24 cellular contexts compared by ENCODE assay signal in genomic region chr12:77328326-77328725, GRCh38.
"Had no signal": no experiment of that assay in that cellular context is flagged by ENCODE, and none has a peak within 500 bp of the region (broad histone marks: within the 10 kb centered on the region; RNA-seq: fewer than 3 reads in every experiment).

No MANE protein-coding gene starts in this region.

- H3K36me3 Mint-ChIP-seq: stimulated activated effector memory CD8-positive, alpha-beta T cell treated with anti-CD3 and anti-CD28 coated beads, Interleukin-12 subunit alpha, Interleukin-12 subunit beta, amount 100 ng/mL, for 72 hours; type B pancreatic cell had no signal

- H3K36me3 ChIP-seq: colonic mucosa, esophagus squamous epithelium, lower lobe of right lung, stomach, thyroid gland had no signal

- H3K27ac ChIP-seq: colonic mucosa, esophagus squamous epithelium, lower lobe of right lung, parathyroid adenoma, stomach, thyroid gland had no signal

- H3K27me3 ChIP-seq: thyroid gland had no signal

- H3K4me1 ChIP-seq: colonic mucosa, parathyroid adenoma had no signal

- H3K4me3 ChIP-seq: colonic mucosa, esophagus squamous epithelium, lower lobe of right lung, stomach, thyroid gland had no signal

- H3K9me3 ChIP-seq: colonic mucosa, esophagus squamous epithelium, lower lobe of right lung, stomach, thyroid gland had no signal

- H3K79me2 ChIP-seq: parathyroid adenoma had no signal

- H3K9ac ChIP-seq: parathyroid adenoma had no signal

- H3K27ac Mint-ChIP-seq: dendritic cell treated with granulocyte-macrophage colony-stimulating factor and Interleukin-4, amounts not matched to agents 40 ng/mL and 50 ng/mL, for 4 days; endodermal cell; immature natural killer cell; memory B cell; natural killer cell; progenitor cell of endocrine pancreas; stimulated activated effector memory CD8-positive, alpha-beta T cell treated with anti-CD3 and anti-CD28 coated beads, Interleukin-12 subunit alpha, Interleukin-12 subunit beta, amount 100 ng/mL, for 72 hours; type B pancreatic cell had no signal

- ATAC-seq: left ventricle myocardium superior; lower lobe of right lung; natural killer cell; sciatic nerve; stimulated activated effector memory CD8-positive, alpha-beta T cell treated with anti-CD3 and anti-CD28 coated beads, Interleukin-12 subunit alpha, Interleukin-12 subunit beta, amount 100 ng/mL, for 72 hours had no signal

- FAIRE-seq: frontal cortex had no signal

- H3K4me3 Mint-ChIP-seq: dendritic cell treated with granulocyte-macrophage colony-stimulating factor and Interleukin-4, amounts not matched to agents 40 ng/mL and 50 ng/mL, for 4 days; endodermal cell; immature natural killer cell; memory B cell; natural killer cell; neural crest cell; stimulated activated effector memory CD8-positive, alpha-beta T cell treated with anti-CD3 and anti-CD28 coated beads, Interleukin-12 subunit alpha, Interleukin-12 subunit beta, amount 100 ng/mL, for 72 hours; type B pancreatic cell had no signal

- H3K9me3 Mint-ChIP-seq: dendritic cell treated with granulocyte-macrophage colony-stimulating factor and Interleukin-4, amounts not matched to agents 40 ng/mL and 50 ng/mL, for 4 days; endodermal cell; memory B cell; neural crest cell; type B pancreatic cell had no signal

- H2AFZ ChIP-seq: parathyroid adenoma had no signal

- DNase-seq: colonic mucosa; effector CD8-positive, alpha-beta T cell; endodermal cell; esophagus squamous epithelium; hypothalamus; immature natural killer cell; islet precursor cell; left ventricle myocardium superior; lower lobe of right lung; natural killer cell; stimulated activated CD4-positive, alpha-beta T cell treated with anti-CD3 and anti-CD28 coated beads, Interleukin-2, amount 100 ng/mL, for 24 hours; stimulated activated CD4-positive, alpha-beta T cell treated with anti-CD3 and anti-CD28 coated beads, Interleukin-4, amount 100 ng/mL, for 24 hours; stimulated activated naive CD4-positive, alpha-beta T cell treated with Interleukin-2 at 50 U/mL for 16 hours; stomach; thyroid gland had no signal
